In the genomic region with DNA sequence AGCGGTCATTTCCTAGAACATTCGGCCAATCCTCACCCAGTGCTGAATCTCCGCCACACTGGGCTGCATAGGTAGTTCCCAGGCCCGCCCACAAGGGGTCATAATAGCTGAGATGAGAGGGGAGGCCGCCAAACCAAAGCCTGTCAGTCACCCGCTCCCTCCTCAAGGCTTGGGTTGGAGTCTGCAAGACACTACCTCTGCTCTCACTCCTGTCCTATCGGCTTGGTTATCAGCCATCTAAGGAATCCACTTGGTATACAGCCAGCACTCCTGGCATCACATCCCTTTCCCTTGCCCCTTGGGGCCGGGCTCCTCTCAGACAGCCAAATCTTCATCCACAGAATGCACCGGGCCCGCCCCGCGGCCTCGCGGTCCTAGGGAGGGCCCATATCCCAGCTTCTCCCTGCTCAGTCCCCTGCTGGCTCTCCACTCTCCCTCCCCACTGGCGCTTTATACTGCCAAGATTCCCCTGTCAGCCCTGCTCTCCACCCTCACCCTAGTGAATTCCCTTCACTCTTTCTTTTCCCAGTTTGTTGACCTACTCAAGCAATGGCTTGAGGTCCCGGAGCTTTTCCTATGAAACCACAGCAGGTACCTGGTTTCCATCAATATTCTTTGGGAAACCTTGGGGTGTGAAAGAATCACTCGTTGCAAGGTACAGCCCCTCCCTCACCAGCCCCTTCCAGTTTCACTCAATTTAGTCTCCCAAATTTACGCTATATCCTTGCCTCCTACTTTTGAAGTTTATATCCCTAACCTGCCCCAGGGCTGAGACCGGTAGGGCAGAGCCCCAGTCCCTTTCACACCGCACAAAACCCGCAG, we compare ENCODE assay signal across 8 cellular contexts. TPM values are rescaled to one million over a fixed set of nuclear protein-coding genes. Genes with fewer than 3 reads are reported as not detected.
DNase-seq lines count a peak whose midpoint lies in the region; ATAC-seq and TF ChIP-seq lines count a peak whose summit lies in the region.

No MANE protein-coding gene starts in this region.

- ATAC-seq in GM18909 (IDR thresholded peaks at IDR 0.05; ENCODE audit: poor library complexity, unreplicated experiment) = peak; percentile 50
- ATAC-seq in HG03565 (IDR thresholded peaks at IDR 0.05; ENCODE audit: unreplicated experiment) = peak; percentile 50

- H3K27ac ChIP-seq in SJSA1 (no peak overlapping the region), osteoblast (ENCODE audit: low read depth, low read length) (peak overlapping the region; percentile 93), vagina (peak overlapping the region; percentile 86)

- H3K79me2 ChIP-seq in osteoblast (ENCODE audit: insufficient read depth, low read length) = peaks cover 47% of the 10 kb centered on the region

- DNase-seq in BE2C (peak; percentile 90), SJSA1 (ENCODE audit: low read depth in 1 of 2, low spot score in 2 of 2) (peak; percentile 84 to 90), glomerular visceral epithelial cell (ENCODE audit: extremely low spot score) (peak; percentile 84), osteoblast (ENCODE audit: insufficient read length, low spot score, missing footprints) (peak; percentile 98), vagina (ENCODE audit: extremely low spot score in 2 of 2) (no peak)

- H3K4me1 Mint-ChIP-seq in activated naive CD4-positive, alpha-beta T cell treated with anti-CD3 and anti-CD28 coated beads, Interleukin-2, amount 50 U/mL, for 24 hours = peaks cover 49% of the 10 kb centered on the region

- peak overlapping the region; percentile 99 for H3K4me3 ChIP-seq in BE2C (ENCODE audit: low read depth, low read length)
- peak overlapping the region; percentile 78 for H3K4me3 ChIP-seq in SJSA1
- peak overlapping the region; percentile 92 for H3K4me3 ChIP-seq in osteoblast (ENCODE audit: insufficient read depth, low read length)
- peak overlapping the region; percentile 61 to 75 for H3K4me3 ChIP-seq in vagina

- peak overlapping the region; percentile 92 for H3K4me3 Mint-ChIP-seq in activated naive CD4-positive, alpha-beta T cell treated with anti-CD3 and anti-CD28 coated beads, Interleukin-2, amount 50 U/mL, for 24 hours

- peaks cover 18% of the 10 kb centered on the region for H3K4me1 ChIP-seq in BE2C
- H3K4me1 ChIP-seq in SJSA1 (replicated peaks) = peaks cover 67% of the 10 kb centered on the region
- H3K4me1 ChIP-seq in osteoblast (ENCODE audit: insufficient read depth, low read length) = peaks cover 54% of the 10 kb centered on the region
- H3K4me1 ChIP-seq in vagina = peaks cover 61% of the 10 kb centered on the region

- no peak for TF ChIP-seq POLR2A in vagina (IDR thresholded peaks at IDR 0.05)

- peak overlapping the region; percentile 45 for H2AFZ ChIP-seq in osteoblast (ENCODE audit: low read length)

- H3K27me3 Mint-ChIP-seq in activated naive CD4-positive, alpha-beta T cell treated with anti-CD3 and anti-CD28 coated beads, Interleukin-2, amount 50 U/mL, for 24 hours = no peaks in the 10 kb centered on the region

- no peaks in the 10 kb centered on the region for H3K9me3 Mint-ChIP-seq in activated naive CD4-positive, alpha-beta T cell treated with anti-CD3 and anti-CD28 coated beads, Interleukin-2, amount 50 U/mL, for 24 hours

- peak overlapping the region; percentile 99 for H3K4me2 ChIP-seq in osteoblast (ENCODE audit: insufficient read depth, low read length)

- H3K9me3 ChIP-seq in BE2C = no peaks in the 10 kb centered on the region
- no peaks in the 10 kb centered on the region for H3K9me3 ChIP-seq in SJSA1 (replicated peaks)
- H3K9me3 ChIP-seq in osteoblast (ENCODE audit: low read depth, low read length) = no peaks in the 10 kb centered on the region
- no peaks in the 10 kb centered on the region for H3K9me3 ChIP-seq in vagina

- TF ChIP-seq CTCF in BE2C (IDR thresholded peaks at IDR 0.05; ENCODE audit: low read depth, low read length) (peak; percentile 74), osteoblast (IDR thresholded peaks at IDR 0.05; ENCODE audit: extremely low read depth, low read depth, low read length) (peak; percentile 72), vagina (IDR thresholded peaks at IDR 0.05) (peak in 2 of 3 experiments; percentile 16 to 46)

- peaks cover 7% of the 10 kb centered on the region for H3K36me3 Mint-ChIP-seq in activated naive CD4-positive, alpha-beta T cell treated with anti-CD3 and anti-CD28 coated beads, Interleukin-2, amount 50 U/mL, for 24 hours

- H3K27ac Mint-ChIP-seq in activated naive CD4-positive, alpha-beta T cell treated with anti-CD3 and anti-CD28 coated beads, Interleukin-2, amount 50 U/mL, for 24 hours = peak overlapping the region; percentile 80

- no peaks in the 10 kb centered on the region for H3K27me3 ChIP-seq in BE2C
- no peaks in the 10 kb centered on the region for H3K27me3 ChIP-seq in SJSA1 (replicated peaks)
- no peaks in the 10 kb centered on the region for H3K27me3 ChIP-seq in osteoblast (ENCODE audit: insufficient read depth, low read length)
- H3K27me3 ChIP-seq in vagina = no peaks in the 10 kb centered on the region

- peaks cover 53% of the 10 kb centered on the region for H3K36me3 ChIP-seq in BE2C
- H3K36me3 ChIP-seq in SJSA1 = peaks cover 56% of the 10 kb centered on the region
- peaks cover 19% of the 10 kb centered on the region for H3K36me3 ChIP-seq in osteoblast (ENCODE audit: insufficient read depth, low read length)
- peaks cover 0 to 13% of the 10 kb centered on the region in 2 donors for H3K36me3 ChIP-seq in vagina

- peaks cover 14% of the 10 kb centered on the region for H4K20me1 ChIP-seq in osteoblast (ENCODE audit: insufficient read depth, low read length)

- intact Hi-C loops in vagina (cut with DNase I) = loop anchor here (5.0 kb wide), 1 partner anchor 227 kb away; no protein-coding TSS in a partner anchor

RNA-seq across cellular contexts. Expression of a gene that starts 1.5 kb away (rescaled TPM):
- 129 TPM for polyA plus RNA-seq in BE2C (2012; ENCODE audit: insufficient read depth, insufficient read length, low read depth)
- 12.1 and 14.9 TPM in 2 replicates for total RNA-seq in SJSA1 (2014; rRNA removed; shearing (Covaris generic))
- 12.7 and 13.4 TPM in 2 replicates for total RNA-seq in osteoblast
- total RNA-seq in vagina = 21.1 TPM

RNA-seq across cellular contexts. Expression of a gene that starts 13.7 kb away (rescaled TPM):
- polyA plus RNA-seq in BE2C (2012; ENCODE audit: insufficient read depth, insufficient read length, low read depth) = 222 TPM
- total RNA-seq in SJSA1 (2014; rRNA removed; shearing (Covaris generic)) = 48.3 and 76.6 TPM in 2 replicates
- total RNA-seq in osteoblast (18.3 and 21.4 TPM in 2 replicates), vagina (43.0 TPM)

RNA-seq across cellular contexts. Expression of a gene that starts 20.1 kb away (rescaled TPM):
- 8,477 TPM for polyA plus RNA-seq in BE2C (2012; ENCODE audit: insufficient read depth, insufficient read length, low read depth)
- 5,440 and 7,155 TPM in 2 replicates for total RNA-seq in SJSA1 (2014; rRNA removed; shearing (Covaris generic))
- total RNA-seq in osteoblast (4,846 and 5,173 TPM in 2 replicates), vagina (2,297 TPM)

RNA-seq across cellular contexts. Expression of a gene that starts 52.8 kb away (rescaled TPM):
- 347 TPM for polyA plus RNA-seq in BE2C (2012; ENCODE audit: insufficient read depth, insufficient read length, low read depth)
- 178 and 180 TPM in 2 replicates for total RNA-seq in SJSA1 (2014; rRNA removed; shearing (Covaris generic))
- 238 and 259 TPM in 2 replicates for total RNA-seq in osteoblast
- total RNA-seq in vagina = 152 TPM

Comparison
In these comparisons a context has a peak if more than half of its experiments do, and no peak if none do; other contexts are left out.
1. DNase-seq: peak in BE2C (single experiment), SJSA1 (2 of 2), glomerular visceral epithelial cell (single experiment) and osteoblast (single experiment); none in vagina (0 of 2).
2. Peak in every context shown above with its lines, with median percentiles within 50 percentile points of each other: H3K4me3 ChIP-seq and CTCF ChIP-seq.